In the genomic region with DNA sequence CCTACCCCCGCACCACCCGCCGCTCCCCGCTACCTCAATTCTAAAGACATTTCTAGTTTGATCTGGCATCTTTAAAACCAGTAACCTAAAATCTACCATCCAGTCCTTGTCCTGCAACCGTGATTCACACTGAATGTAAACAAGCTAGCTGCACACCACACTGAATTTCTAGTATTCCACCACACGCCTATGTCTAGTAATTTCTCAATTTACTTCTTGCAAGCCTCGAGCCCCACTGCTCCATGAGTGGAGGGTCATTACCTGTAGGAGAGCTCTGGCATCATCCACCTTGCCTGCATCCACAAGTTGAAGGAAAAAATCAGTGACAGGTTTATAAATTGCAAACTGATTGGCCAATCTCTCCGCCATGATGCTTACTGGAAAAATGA, we compare ENCODE assay signal across 2 cellular contexts.
TF ChIP-seq lines count a peak whose summit lies in the region.

No MANE protein-coding gene starts in this region.

TF ChIP-seq in WTC11, 78 proteins besides CTCF, POLR2A, EP300 and RAD21:
- TF ChIP-seq, protein P1, sequence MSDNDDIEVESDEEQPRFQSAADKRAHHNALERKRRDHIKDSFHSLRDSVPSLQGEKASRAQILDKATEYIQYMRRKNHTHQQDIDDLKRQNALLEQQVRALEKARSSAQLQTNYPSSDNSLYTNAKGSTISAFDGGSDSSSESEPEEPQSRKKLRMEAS (CRISPR knock-in tag; IDR thresholded peaks at IDR 0.05): no peak
- TF ChIP-seq, protein P2, sequence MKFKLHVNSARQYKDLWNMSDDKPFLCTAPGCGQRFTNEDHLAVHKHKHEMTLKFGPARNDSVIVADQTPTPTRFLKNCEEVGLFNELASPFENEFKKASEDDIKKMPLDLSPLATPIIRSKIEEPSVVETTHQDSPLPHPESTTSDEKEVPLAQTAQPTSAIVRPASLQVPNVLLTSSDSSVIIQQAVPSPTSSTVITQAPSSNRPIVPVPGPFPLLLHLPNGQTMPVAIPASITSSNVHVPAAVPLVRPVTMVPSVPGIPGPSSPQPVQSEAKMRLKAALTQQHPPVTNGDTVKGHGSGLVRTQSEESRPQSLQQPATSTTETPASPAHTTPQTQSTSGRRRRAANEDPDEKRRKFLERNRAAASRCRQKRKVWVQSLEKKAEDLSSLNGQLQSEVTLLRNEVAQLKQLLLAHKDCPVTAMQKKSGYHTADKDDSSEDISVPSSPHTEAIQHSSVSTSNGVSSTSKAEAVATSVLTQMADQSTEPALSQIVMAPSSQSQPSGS (CRISPR knock-in tag; IDR thresholded peaks at IDR 0.05; ENCODE audit: borderline replicate concordance, low read depth): no peak
- no peak for TF ChIP-seq CBFB (CRISPR knock-in tag; IDR thresholded peaks at IDR 0.05; ENCODE audit: low read depth)
- no peak for TF ChIP-seq JUN (CRISPR knock-in tag; IDR thresholded peaks at IDR 0.05)
- TF ChIP-seq, protein P3, sequence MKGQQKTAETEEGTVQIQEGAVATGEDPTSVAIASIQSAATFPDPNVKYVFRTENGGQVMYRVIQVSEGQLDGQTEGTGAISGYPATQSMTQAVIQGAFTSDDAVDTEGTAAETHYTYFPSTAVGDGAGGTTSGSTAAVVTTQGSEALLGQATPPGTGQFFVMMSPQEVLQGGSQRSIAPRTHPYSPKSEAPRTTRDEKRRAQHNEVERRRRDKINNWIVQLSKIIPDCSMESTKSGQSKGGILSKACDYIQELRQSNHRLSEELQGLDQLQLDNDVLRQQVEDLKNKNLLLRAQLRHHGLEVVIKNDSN (CRISPR knock-in tag; IDR thresholded peaks at IDR 0.05): no peak
- TF ChIP-seq, protein P4, sequence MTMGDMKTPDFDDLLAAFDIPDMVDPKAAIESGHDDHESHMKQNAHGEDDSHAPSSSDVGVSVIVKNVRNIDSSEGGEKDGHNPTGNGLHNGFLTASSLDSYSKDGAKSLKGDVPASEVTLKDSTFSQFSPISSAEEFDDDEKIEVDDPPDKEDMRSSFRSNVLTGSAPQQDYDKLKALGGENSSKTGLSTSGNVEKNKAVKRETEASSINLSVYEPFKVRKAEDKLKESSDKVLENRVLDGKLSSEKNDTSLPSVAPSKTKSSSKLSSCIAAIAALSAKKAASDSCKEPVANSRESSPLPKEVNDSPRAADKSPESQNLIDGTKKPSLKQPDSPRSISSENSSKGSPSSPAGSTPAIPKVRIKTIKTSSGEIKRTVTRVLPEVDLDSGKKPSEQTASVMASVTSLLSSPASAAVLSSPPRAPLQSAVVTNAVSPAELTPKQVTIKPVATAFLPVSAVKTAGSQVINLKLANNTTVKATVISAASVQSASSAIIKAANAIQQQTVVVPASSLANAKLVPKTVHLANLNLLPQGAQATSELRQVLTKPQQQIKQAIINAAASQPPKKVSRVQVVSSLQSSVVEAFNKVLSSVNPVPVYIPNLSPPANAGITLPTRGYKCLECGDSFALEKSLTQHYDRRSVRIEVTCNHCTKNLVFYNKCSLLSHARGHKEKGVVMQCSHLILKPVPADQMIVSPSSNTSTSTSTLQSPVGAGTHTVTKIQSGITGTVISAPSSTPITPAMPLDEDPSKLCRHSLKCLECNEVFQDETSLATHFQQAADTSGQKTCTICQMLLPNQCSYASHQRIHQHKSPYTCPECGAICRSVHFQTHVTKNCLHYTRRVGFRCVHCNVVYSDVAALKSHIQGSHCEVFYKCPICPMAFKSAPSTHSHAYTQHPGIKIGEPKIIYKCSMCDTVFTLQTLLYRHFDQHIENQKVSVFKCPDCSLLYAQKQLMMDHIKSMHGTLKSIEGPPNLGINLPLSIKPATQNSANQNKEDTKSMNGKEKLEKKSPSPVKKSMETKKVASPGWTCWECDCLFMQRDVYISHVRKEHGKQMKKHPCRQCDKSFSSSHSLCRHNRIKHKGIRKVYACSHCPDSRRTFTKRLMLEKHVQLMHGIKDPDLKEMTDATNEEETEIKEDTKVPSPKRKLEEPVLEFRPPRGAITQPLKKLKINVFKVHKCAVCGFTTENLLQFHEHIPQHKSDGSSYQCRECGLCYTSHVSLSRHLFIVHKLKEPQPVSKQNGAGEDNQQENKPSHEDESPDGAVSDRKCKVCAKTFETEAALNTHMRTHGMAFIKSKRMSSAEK (CRISPR knock-in tag; IDR thresholded peaks at IDR 0.05; ENCODE audit: borderline replicate concordance): no peak
- TF ChIP-seq PRRX2 (CRISPR knock-in tag; IDR thresholded peaks at IDR 0.05): no peak

TF ChIP-seq in HepG2, 621 proteins besides CTCF, POLR2A, EP300 and RAD21 (continued from another document):
- TF ChIP-seq RBM22 (optimal IDR thresholded peaks at IDR 0.05; ENCODE audit: low read length): peak; percentile 70
TF ChIP-seq in HepG2: peak in this region for 1.
